In the genomic region with DNA sequence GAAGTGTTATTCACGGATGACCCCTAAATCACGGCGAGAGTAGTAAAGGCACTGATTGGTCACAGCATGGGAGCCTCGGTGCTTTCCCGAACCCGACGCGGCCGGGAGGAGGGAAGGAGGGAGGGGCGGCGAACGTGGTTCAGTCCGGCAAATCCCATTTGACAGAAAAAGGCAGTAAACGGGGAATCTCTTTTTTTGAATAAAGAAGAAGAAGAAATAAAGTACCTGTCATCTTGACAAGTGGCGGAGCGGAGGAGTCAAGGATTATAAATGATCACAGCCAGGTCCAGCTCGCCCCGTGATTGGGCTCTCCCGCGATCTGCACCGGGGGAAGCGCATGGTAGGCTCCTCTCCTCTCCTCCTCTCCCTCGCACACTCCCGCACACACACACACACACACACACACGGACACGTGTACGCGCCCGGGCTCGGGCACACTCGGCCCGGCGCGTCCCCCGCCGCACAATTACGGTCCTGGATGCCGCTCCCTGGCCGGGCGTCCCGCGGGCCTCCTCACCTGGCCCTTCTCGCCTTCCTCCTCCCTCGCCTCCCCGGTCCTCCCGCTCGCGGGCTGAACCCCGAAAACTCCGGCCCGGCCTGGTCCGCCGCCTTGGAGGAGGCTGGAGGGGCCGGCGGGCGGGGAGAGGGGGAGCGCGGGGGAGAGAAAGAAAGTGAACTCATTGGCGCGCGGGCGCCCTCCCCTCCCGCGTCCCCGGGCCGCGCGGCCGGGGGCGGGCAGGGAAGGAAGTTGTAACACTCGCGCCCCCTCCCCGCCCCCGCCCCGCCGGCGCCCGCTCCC, we compare ENCODE assay signal across 8 cellular contexts.
DNase-seq lines count a peak whose midpoint lies in the region; ATAC-seq and TF ChIP-seq lines count a peak whose summit lies in the region.

No MANE protein-coding gene starts in this region.

- intact Hi-C loops in activated CD4-positive, alpha-beta T cell treated with anti-CD3 and anti-CD28 coated beads for 36 hours (cut with DNase I, micrococcal nuclease), result loop anchor here in 1 of 2 experiments (5.0 to 10.0 kb wide), 2 partner anchors 301 to 953 kb away; partner anchors contain the start of gene WWC2
- intact Hi-C loops in esophagus squamous epithelium (cut with DNase I), result no loop called here
- intact Hi-C loops in natural killer cell (cut with micrococcal nuclease), result no loop called here

- peak overlapping the region; percentile 37 for H3K4me3 ChIP-seq in HL-60 (replicated peaks; ENCODE audit: insufficient read depth, low read length)
- peak overlapping the region; percentile 47 to 73 (median 69) for H3K4me3 ChIP-seq in esophagus squamous epithelium

- peaks cover 2% of the 10 kb centered on the region for H3K36me3 Mint-ChIP-seq in activated CD4-positive, alpha-beta T cell treated with anti-CD3 and anti-CD28 coated beads for 36 hours (ENCODE audit: low read depth)
- no peaks in the 10 kb centered on the region for H3K36me3 Mint-ChIP-seq in natural killer cell

- POLR2A ChIA-PET in activated CD4-positive, alpha-beta T cell treated with anti-CD3 and anti-CD28 coated beads for 36 hours (lab: Charles Lee), result no interaction called here

- H3K27me3 ChIP-seq in HL-60 (ENCODE audit: insufficient read depth, poor library complexity, severe bottlenecking) (peaks cover 56% of the 10 kb centered on the region), esophagus squamous epithelium (peaks cover 0 to 99% (median 2%) of the 10 kb centered on the region in 4 donors)

- no peaks in the 10 kb centered on the region for H3K9me3 Mint-ChIP-seq in activated CD4-positive, alpha-beta T cell treated with anti-CD3 and anti-CD28 coated beads for 36 hours (ENCODE audit: low read depth)
- no peaks in the 10 kb centered on the region for H3K9me3 Mint-ChIP-seq in natural killer cell

- CTCF ChIA-PET in activated CD4-positive, alpha-beta T cell treated with anti-CD3 and anti-CD28 coated beads for 36 hours (lab: Charles Lee), result no interaction called here

- peaks cover 3 to 38% (median 18%) of the 10 kb centered on the region in 3 donors for H3K4me1 ChIP-seq in esophagus squamous epithelium

- WGBS in esophagus squamous epithelium, 2 donors, result 1 to 2% methylated on average over 24 to 26 of the region's 78 CpGs

- no peaks in the 10 kb centered on the region for H3K9me3 ChIP-seq in esophagus squamous epithelium

- TF ChIP-seq CTCF in HL-60 (IDR thresholded peaks at IDR 0.05; ENCODE audit: insufficient read depth, low read length) (no peak), esophagus squamous epithelium (IDR thresholded peaks at IDR 0.05) (no peak), natural killer cell (IDR thresholded peaks at IDR 0.05) (no peak)

- no peak overlapping the region for H3K27ac ChIP-seq in HL-60 (replicated peaks)
- H3K27ac ChIP-seq in esophagus squamous epithelium, result peak overlapping the region in 2 of 4 donors; percentile 41 to 50

- H3K36me3 ChIP-seq in esophagus squamous epithelium, result no peaks in the 10 kb centered on the region

- peak; percentile 30 for ATAC-seq in activated CD4-positive, alpha-beta T cell treated with anti-CD3 and anti-CD28 coated beads for 36 hours
- ATAC-seq in natural killer cell, result no peak
- no peak for ATAC-seq in GM21723 (IDR thresholded peaks at IDR 0.05; ENCODE audit: unreplicated experiment)

- no peak for TF ChIP-seq POLR2A in esophagus squamous epithelium (IDR thresholded peaks at IDR 0.05)

- H3K27me3 Mint-ChIP-seq in activated CD4-positive, alpha-beta T cell treated with anti-CD3 and anti-CD28 coated beads for 36 hours, result peaks cover 59% of the 10 kb centered on the region
- H3K27me3 Mint-ChIP-seq in natural killer cell (ENCODE audit: low read depth in 2 of 2), result peaks cover 49 to 62% of the 10 kb centered on the region in 2 donors

- no peak overlapping the region for H3K27ac Mint-ChIP-seq in activated CD4-positive, alpha-beta T cell treated with anti-CD3 and anti-CD28 coated beads for 36 hours
- no peak overlapping the region for H3K27ac Mint-ChIP-seq in natural killer cell

- peak overlapping the region; percentile 55 for H3K4me3 Mint-ChIP-seq in activated CD4-positive, alpha-beta T cell treated with anti-CD3 and anti-CD28 coated beads for 36 hours
- H3K4me3 Mint-ChIP-seq in natural killer cell, result peak overlapping the region; percentile 25

- peak; percentile 17 for DNase-seq in activated CD4-positive, alpha-beta T cell treated with anti-CD3 and anti-CD28 coated beads for 36 hours
- DNase-seq in activated CD4-positive, alpha-beta T cell treated with anti-CD3 and anti-CD28 coated beads for 1 hour, result no peak
- DNase-seq in HL-60 (ENCODE audit: low read depth in 1 of 2, low spot score in 1 of 2), result no peak
- peak; percentile 35 for DNase-seq in SKM-1 treated with dmso at 0.1 percent for 144 hours (lab: John Stamatoyannopoulos, UW; ENCODE audit: unreplicated experiment)
- no peak for DNase-seq in esophagus squamous epithelium (lab: John Stamatoyannopoulos, UW)
- DNase-seq in natural killer cell, result no peak
- no peak for DNase-seq in effector CD4-positive, alpha-beta T cell

- H3K4me1 Mint-ChIP-seq in activated CD4-positive, alpha-beta T cell treated with anti-CD3 and anti-CD28 coated beads for 36 hours, result peaks cover 15% of the 10 kb centered on the region
- H3K4me1 Mint-ChIP-seq in natural killer cell, result peaks cover 0 to 2% of the 10 kb centered on the region in 2 donors

Comparison
In these comparisons a context has a peak if more than half of its experiments do, and no peak if none do; other contexts are left out.
1. DNase-seq: peak in activated CD4-positive, alpha-beta T cell treated with anti-CD3 and anti-CD28 coated beads for 36 hours (single experiment) and SKM-1 treated with dmso at 0.1 percent for 144 hours (single experiment); none in activated CD4-positive, alpha-beta T cell treated with anti-CD3 and anti-CD28 coated beads for 1 hour (single experiment), HL-60 (0 of 2), esophagus squamous epithelium (single experiment), natural killer cell (single experiment) and effector CD4-positive, alpha-beta T cell (single experiment).